ENCODE assay signal across 10 cellular contexts in genomic region chr1:65175171-65176070, GRCh38. TPM values are rescaled to one million over a fixed set of nuclear protein-coding genes. Genes with fewer than 3 reads are reported as not detected.
DNase-seq lines count a peak whose midpoint lies in the region; ATAC-seq and TF ChIP-seq lines count a peak whose summit lies in the region.
"Had no signal": no experiment of that assay in that cellular context is flagged by ENCODE, and none has a peak within 500 bp of the region (broad histone marks: within the 10 kb centered on the region; RNA-seq: fewer than 3 reads in every experiment).

No MANE protein-coding gene starts in this region.

- peak; percentile 17 for ATAC-seq in left lobe of liver
- ATAC-seq: activated CD4-positive, alpha-beta T cell treated with anti-CD3 and anti-CD28 coated beads for 36 hours had no signal

- H3K36me3 ChIP-seq in transverse colon, result no peaks in the 10 kb centered on the region

- DNase-seq in NCI-H446 treated with DMSO at 0.1 percent for 48 hours (lab: John Stamatoyannopoulos, UW) (peak; percentile 99), choroid plexus epithelial cell (ENCODE audit: low read depth) (peak; percentile 66), left lobe of liver (ENCODE audit: low spot score) (no peak), transverse colon (no peak), AML-193 (lab: John Stamatoyannopoulos, UW) (no peak)
- DNase-seq in activated CD4-positive, alpha-beta T cell treated with anti-CD3 and anti-CD28 coated beads for 48 hours, result no peak
- DNase-seq in activated naive CD4-positive, alpha-beta T cell treated with anti-CD3 and anti-CD28 coated beads, Interleukin-2, amount 50 U/mL, for 16 hours, result no peak
- DNase-seq: activated CD4-positive, alpha-beta T cell treated with anti-CD3 and anti-CD28 coated beads for 36 hours; NCI-H187 treated with DMSO at 0.1 percent for 48 hours; stimulated activated CD4-positive, alpha-beta T cell treated with anti-CD3 and anti-CD28 coated beads, Interleukin-4, amount 100 ng/mL, for 1 hour had no signal

- H3K27ac ChIP-seq in transverse colon, result peak overlapping the region in 3 of 4 donors; percentile 13 to 33 (median 18)

- H3K9me3 ChIP-seq in transverse colon, result no peaks in the 10 kb centered on the region

- intact Hi-C loops in transverse colon (cut with DNase I; ENCODE audit: low total_unique reads), result no loop called here

- 74 to 76% methylated on average over 7 to 13 of the region's 13 CpGs for WGBS in transverse colon (ENCODE audit: low coverage in 1 of 2), 2 donors

- no peak for TF ChIP-seq EP300 in transverse colon (IDR thresholded peaks at IDR 0.05; ENCODE audit: low read depth)

- H3K4me1 ChIP-seq in transverse colon, result peaks cover 3 to 21% (median 7%) of the 10 kb centered on the region in 4 donors

- H3K4me3 ChIP-seq in choroid plexus epithelial cell (ENCODE audit: low read depth, low read length), result no peak overlapping the region
- H3K4me3 ChIP-seq in transverse colon, result no peak overlapping the region

- no peaks in the 10 kb centered on the region for H3K27me3 ChIP-seq in transverse colon

- TF ChIP-seq POLR2A in transverse colon (IDR thresholded peaks at IDR 0.05), result no peak

- TF ChIP-seq CTCF in choroid plexus epithelial cell (conservative IDR thresholded peaks at IDR 0.05; ENCODE audit: low read depth, low read length) (no peak), transverse colon (IDR thresholded peaks at IDR 0.05) (no peak)

- in situ Hi-C loops in transverse colon (cut with MboI; ENCODE audit: low pct_ligation_motif_present in 1 of 4, low pct_unique_long_range_greater_than_20kb in 1 of 4, low sequenced_read_pairs in 3 of 4), result no loop called here

RNA-seq across cellular contexts. Expression of gene AK4, which starts 27.4 kb away (rescaled TPM):
- 153 TPM for total RNA-seq in left lobe of liver
- 10 to 100 TPM; 12.0 to 42.8 (median 36.1) TPM for total RNA-seq in transverse colon

Comparison
In these comparisons a context has a peak if more than half of its experiments do, and no peak if none do; other contexts are left out.
1. DNase-seq: peak in NCI-H446 treated with DMSO at 0.1 percent for 48 hours (single experiment) and choroid plexus epithelial cell (single experiment); none in left lobe of liver (single experiment), transverse colon (single experiment), activated CD4-positive, alpha-beta T cell treated with anti-CD3 and anti-CD28 coated beads for 48 hours (single experiment), AML-193 (0 of 2) and activated naive CD4-positive, alpha-beta T cell treated with anti-CD3 and anti-CD28 coated beads, Interleukin-2, amount 50 U/mL, for 16 hours (single experiment).